In genomic region chr2:60476206-60476946, GRCh38 we compare ENCODE assay signal across 15 cellular contexts.
DNase-seq lines count a peak whose midpoint lies in the region; ATAC-seq, FAIRE-seq and TF ChIP-seq lines count a peak whose summit lies in the region.
"Had no signal": no experiment of that assay in that cellular context is flagged by ENCODE, and none has a peak within 500 bp of the region (broad histone marks: within the 10 kb centered on the region; RNA-seq: fewer than 3 reads in every experiment).

No MANE protein-coding gene starts in this region.

- H3K9me3 Mint-ChIP-seq in activated CD4-positive, alpha-beta T cell treated with anti-CD3 and anti-CD28 coated beads for 36 hours (ENCODE audit: low read depth), result no peaks in the 10 kb centered on the region
- H3K9me3 Mint-ChIP-seq in activated CD4-positive, alpha-beta T cell treated with anti-CD3 and anti-CD28 coated beads, Interleukin-2, amount 10 ng/mL, durations not matched to agents 7 days and 5 days, result no peaks in the 10 kb centered on the region
- H3K9me3 Mint-ChIP-seq in HFFc6, result no peaks in the 10 kb centered on the region
- H3K9me3 Mint-ChIP-seq: CD4-positive, alpha-beta T cell; stimulated activated naive CD8-positive, alpha-beta T cell treated with anti-CD3 and anti-CD28 coated beads, Interleukin-15, Interleukin-2, amounts not matched to agents 100 ng/mL and 50 ng/mL, for 24 hours had no signal

- CTCF ChIA-PET in activated CD4-positive, alpha-beta T cell treated with anti-CD3 and anti-CD28 coated beads for 36 hours (lab: Charles Lee), result interaction anchor here (0.7 kb wide), 2 partner anchors 89 to 106 kb away, joined by 3 read pairs; no protein-coding TSS in a partner anchor
- CTCF ChIA-PET in activated CD4-positive, alpha-beta T cell treated with anti-CD3 and anti-CD28 coated beads, Interleukin-2, amount 10 ng/mL, durations not matched to agents 7 days and 5 days (lab: Charles Lee), result no interaction called here

- TF ChIP-seq CTCF in transverse colon (IDR thresholded peaks at IDR 0.05) (no peak), HFFc6 (IDR thresholded peaks at IDR 0.05) (no peak)

- no peak overlapping the region for H3K4me3 Mint-ChIP-seq in activated CD4-positive, alpha-beta T cell treated with anti-CD3 and anti-CD28 coated beads for 36 hours
- no peak overlapping the region for H3K4me3 Mint-ChIP-seq in activated CD4-positive, alpha-beta T cell treated with anti-CD3 and anti-CD28 coated beads, Interleukin-2, amount 10 ng/mL, durations not matched to agents 7 days and 5 days
- H3K4me3 Mint-ChIP-seq in HFFc6, result no peak overlapping the region
- H3K4me3 Mint-ChIP-seq: CD4-positive, alpha-beta T cell; stimulated activated naive CD8-positive, alpha-beta T cell treated with anti-CD3 and anti-CD28 coated beads, Interleukin-15, Interleukin-2, amounts not matched to agents 100 ng/mL and 50 ng/mL, for 24 hours had no signal

- intact Hi-C loops in activated CD4-positive, alpha-beta T cell treated with anti-CD3 and anti-CD28 coated beads for 36 hours (cut with DNase I, micrococcal nuclease), result no loop called here
- intact Hi-C loops in transverse colon (cut with DNase I; ENCODE audit: low total_unique reads), result no loop called here

- no peak for DNase-seq in activated CD4-positive, alpha-beta T cell treated with anti-CD3 and anti-CD28 coated beads for 36 hours
- no peak for DNase-seq in activated CD4-positive, alpha-beta T cell treated with anti-CD3 and anti-CD28 coated beads, Interleukin-2, amount 10 ng/mL, durations not matched to agents 7 days and 5 days
- peak; percentile 6 for DNase-seq in NCI-H2196 (lab: John Stamatoyannopoulos, UW; ENCODE audit: unreplicated experiment)
- DNase-seq in transverse colon, result peak; percentile 44
- DNase-seq in HFFc6, result no peak
- DNase-seq in AG20443 (ENCODE audit: low spot score), result no peak
- DNase-seq in urothelium cell line (ENCODE audit: low spot score), result no peak
- DNase-seq: activated CD4-positive, alpha-beta T cell treated with anti-CD3 and anti-CD28 coated beads, Interleukin-2, amount 50 U/mL, for 48 hours; CD4-positive, alpha-beta T cell; foreskin melanocyte; NCI-H1930 had no signal

- no peak overlapping the region for H3K9ac ChIP-seq in iPS-18a (ENCODE audit: low read length)

- H3K4me1 ChIP-seq in iPS-18a (ENCODE audit: control insufficient read depth, low read depth, low read length), result peaks cover 70% of the 10 kb centered on the region
- peaks cover 9 to 41% (median 29%) of the 10 kb centered on the region in 4 donors for H3K4me1 ChIP-seq in transverse colon

- 33 to 52% methylated on average over 1 to 2 of the region's 2 CpGs for WGBS in transverse colon (ENCODE audit: low coverage in 1 of 2), 2 donors

- no peak for TF ChIP-seq POLR2A in transverse colon (IDR thresholded peaks at IDR 0.05)

- no peak for FAIRE-seq in urothelium cell line (lab: Jason Lieb, UNC)
- FAIRE-seq: A204.1, pancreas had no signal

- no peak for ATAC-seq in activated CD4-positive, alpha-beta T cell treated with anti-CD3 and anti-CD28 coated beads for 36 hours

- peaks cover 32% of the 10 kb centered on the region for H3K27me3 ChIP-seq in iPS-18a (ENCODE audit: control insufficient read depth, insufficient read depth, low read length)
- no peaks in the 10 kb centered on the region for H3K27me3 ChIP-seq in transverse colon
- H3K27me3 ChIP-seq: pancreas had no signal

- H3K4me3 ChIP-seq in iPS-18a (ENCODE audit: low read length) (peak overlapping the region; percentile 29), transverse colon (no peak overlapping the region)
- H3K4me3 ChIP-seq: pancreas had no signal

- peaks cover 3% of the 10 kb centered on the region for H3K27me3 Mint-ChIP-seq in activated CD4-positive, alpha-beta T cell treated with anti-CD3 and anti-CD28 coated beads for 36 hours
- H3K27me3 Mint-ChIP-seq in activated CD4-positive, alpha-beta T cell treated with anti-CD3 and anti-CD28 coated beads, Interleukin-2, amount 10 ng/mL, durations not matched to agents 7 days and 5 days, result no peaks in the 10 kb centered on the region
- H3K27me3 Mint-ChIP-seq in HFFc6 (ENCODE audit: insufficient read depth), result no peaks in the 10 kb centered on the region; the same call in 1 of the 2 replicates
- H3K27me3 Mint-ChIP-seq: CD4-positive, alpha-beta T cell; stimulated activated naive CD8-positive, alpha-beta T cell treated with anti-CD3 and anti-CD28 coated beads, Interleukin-15, Interleukin-2, amounts not matched to agents 100 ng/mL and 50 ng/mL, for 24 hours had no signal

- H3K27ac ChIP-seq in iPS-18a (ENCODE audit: low read length) (no peak overlapping the region), transverse colon (peak overlapping the region in 2 of 4 donors; percentile 1 to 31)

- peaks cover 5% of the 10 kb centered on the region for H3K4me1 Mint-ChIP-seq in activated CD4-positive, alpha-beta T cell treated with anti-CD3 and anti-CD28 coated beads for 36 hours
- H3K4me1 Mint-ChIP-seq in activated CD4-positive, alpha-beta T cell treated with anti-CD3 and anti-CD28 coated beads, Interleukin-2, amount 10 ng/mL, durations not matched to agents 7 days and 5 days, result no peaks in the 10 kb centered on the region
- H3K4me1 Mint-ChIP-seq in HFFc6 (ENCODE audit: low read depth), result peaks cover 8% of the 10 kb centered on the region; the same call in 1 of the 2 replicates

- no peaks in the 10 kb centered on the region for H3K36me3 Mint-ChIP-seq in activated CD4-positive, alpha-beta T cell treated with anti-CD3 and anti-CD28 coated beads for 36 hours (ENCODE audit: low read depth)
- no peaks in the 10 kb centered on the region for H3K36me3 Mint-ChIP-seq in activated CD4-positive, alpha-beta T cell treated with anti-CD3 and anti-CD28 coated beads, Interleukin-2, amount 10 ng/mL, durations not matched to agents 7 days and 5 days (ENCODE audit: low read depth)
- H3K36me3 Mint-ChIP-seq in HFFc6 (ENCODE audit: low read depth), result no peaks in the 10 kb centered on the region

- no peaks in the 10 kb centered on the region for H3K9me3 ChIP-seq in iPS-18a (ENCODE audit: control insufficient read depth, low read depth, low read length)
- H3K9me3 ChIP-seq in transverse colon, result no peaks in the 10 kb centered on the region
- H3K9me3 ChIP-seq: pancreas had no signal

- no peak for TF ChIP-seq EP300 in transverse colon (IDR thresholded peaks at IDR 0.05; ENCODE audit: low read depth)

- in situ Hi-C loops in transverse colon (cut with MboI; ENCODE audit: low pct_ligation_motif_present in 1 of 4, low pct_unique_long_range_greater_than_20kb in 1 of 4, low sequenced_read_pairs in 3 of 4), result no loop called here

- H3K27ac Mint-ChIP-seq in activated CD4-positive, alpha-beta T cell treated with anti-CD3 and anti-CD28 coated beads for 36 hours, result peak overlapping the region; percentile 17
- H3K27ac Mint-ChIP-seq in activated CD4-positive, alpha-beta T cell treated with anti-CD3 and anti-CD28 coated beads, Interleukin-2, amount 10 ng/mL, durations not matched to agents 7 days and 5 days, result no peak overlapping the region
- no peak overlapping the region for H3K27ac Mint-ChIP-seq in HFFc6
- H3K27ac Mint-ChIP-seq: CD4-positive, alpha-beta T cell; stimulated activated naive CD8-positive, alpha-beta T cell treated with anti-CD3 and anti-CD28 coated beads, Interleukin-15, Interleukin-2, amounts not matched to agents 100 ng/mL and 50 ng/mL, for 24 hours had no signal

- no peaks in the 10 kb centered on the region for H3K36me3 ChIP-seq in iPS-18a (ENCODE audit: control insufficient read depth, low read depth, low read length)
- H3K36me3 ChIP-seq in transverse colon, result no peaks in the 10 kb centered on the region
- H3K36me3 ChIP-seq: pancreas had no signal

- POLR2A ChIA-PET in activated CD4-positive, alpha-beta T cell treated with anti-CD3 and anti-CD28 coated beads for 36 hours (lab: Charles Lee), result no interaction called here
- POLR2A ChIA-PET in activated CD4-positive, alpha-beta T cell treated with anti-CD3 and anti-CD28 coated beads, Interleukin-2, amount 10 ng/mL, durations not matched to agents 7 days and 5 days (lab: Charles Lee), result no interaction called here

Comparison
In these comparisons a context has a peak if more than half of its experiments do, and no peak if none do; other contexts are left out.
1. DNase-seq: peak in NCI-H2196 (single experiment) and transverse colon (single experiment); none in activated CD4-positive, alpha-beta T cell treated with anti-CD3 and anti-CD28 coated beads for 36 hours (single experiment), activated CD4-positive, alpha-beta T cell treated with anti-CD3 and anti-CD28 coated beads, Interleukin-2, amount 10 ng/mL, durations not matched to agents 7 days and 5 days (single experiment), HFFc6 (single experiment), AG20443 (single experiment) and urothelium cell line (single experiment).